ENCODE assay signal across 1 cellular context in the genomic region with DNA sequence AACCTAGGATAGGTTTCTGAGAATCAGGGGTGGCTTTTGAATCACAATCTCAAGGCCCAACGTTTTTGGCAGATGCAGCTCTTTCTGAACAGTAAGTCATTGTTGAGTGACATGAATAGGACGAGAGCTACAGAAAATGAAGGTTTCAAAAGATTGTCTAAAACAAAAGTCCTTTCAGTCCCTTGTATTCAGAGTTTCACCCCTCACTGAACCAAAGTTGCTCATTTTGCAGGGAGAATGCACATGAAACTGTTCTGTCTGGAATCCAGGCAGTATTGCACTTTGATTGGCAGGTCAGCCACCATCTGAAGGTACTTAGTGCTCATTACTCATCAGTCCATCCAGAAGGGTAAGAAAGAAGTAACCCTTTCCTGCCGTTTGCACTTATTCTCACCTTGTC.
TF ChIP-seq lines count a peak whose summit lies in the region.

No MANE protein-coding gene starts in this region.

TF ChIP-seq in GM23338, 12 proteins besides CTCF, POLR2A, EP300 and RAD21 (continued from another document):
- TF ChIP-seq ETS1 (IDR thresholded peaks at IDR 0.05) (no peak), REST (IDR thresholded peaks at IDR 0.05; ENCODE audit: unreplicated experiment) (no peak), ZNF331 (CRISPR knock-in tag; IDR thresholded peaks at IDR 0.05; ENCODE audit: low read depth) (no peak), NANOG (IDR thresholded peaks at IDR 0.05; ENCODE audit: borderline replicate concordance) (no peak), EZH2phosphoT487 (IDR thresholded peaks at IDR 0.05; ENCODE audit: unreplicated experiment) (no peak), POLR2AphosphoS5 (IDR thresholded peaks at IDR 0.05; ENCODE audit: low read depth) (no peak), STAT1 (IDR thresholded peaks at IDR 0.05; ENCODE audit: unreplicated experiment) (no peak), ZNF114 (CRISPR knock-in tag; IDR thresholded peaks at IDR 0.05) (no peak), CREB1 (CRISPR knock-in tag; IDR thresholded peaks at IDR 0.05; ENCODE audit: low read depth) (no peak), JUNB (IDR thresholded peaks at IDR 0.05; ENCODE audit: unreplicated experiment) (no peak)
TF ChIP-seq in GM23338: peak in this region for 0.
